In the genomic region with DNA sequence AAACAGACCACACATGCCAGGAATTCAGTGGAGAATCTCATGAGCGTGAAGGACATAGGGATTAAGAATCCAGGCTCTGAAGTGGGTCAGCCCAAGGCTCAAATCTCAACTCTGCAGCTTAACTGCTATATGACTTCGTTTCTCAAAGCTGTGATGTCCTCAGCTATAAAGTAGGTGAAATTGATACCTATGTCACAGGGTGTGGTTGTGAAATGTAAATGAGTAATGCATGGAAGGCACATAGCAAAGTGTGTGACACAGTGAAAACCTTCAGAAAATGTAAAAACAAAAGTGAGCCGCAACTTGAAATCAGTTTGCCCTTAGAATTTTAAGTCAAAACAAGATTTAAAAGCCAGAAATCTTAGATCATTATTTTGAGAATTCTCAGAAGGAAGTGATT, we compare ENCODE assay signal across 19 cellular contexts.
A peak's percentile ranks its signal among the peaks of the same experiment; 100 is the strongest.
DNase-seq lines count a peak whose midpoint lies in the region; FAIRE-seq and TF ChIP-seq lines count a peak whose summit lies in the region.
"Had no signal": no experiment of that assay in that cellular context is flagged by ENCODE, and none has a peak within 500 bp of the region (broad histone marks: within the 10 kb centered on the region; RNA-seq: fewer than 3 reads in every experiment).

No MANE protein-coding gene starts in this region.

- H3K4me3 ChIP-seq in PC-9 (no peak overlapping the region), epithelial cell of esophagus (ENCODE audit: low read length) (no peak overlapping the region), trophoblast cell (ENCODE audit: low read depth, low read length) (no peak overlapping the region), esophagus muscularis mucosa (no peak overlapping the region), mesenchymal stem cell (ENCODE audit: insufficient read depth in 1 of 2, low read depth in 1 of 2, low read length in 2 of 2) (no peak overlapping the region)
- H3K4me3 ChIP-seq: SJSA1 had no signal

- CTCF ChIA-PET in PC-9 (lab: Charles Lee) = no interaction called here

- no peak for TF ChIP-seq EP300 in esophagus muscularis mucosa (IDR thresholded peaks at IDR 0.05)

- intact Hi-C loops in PC-9 (cut with micrococcal nuclease; ENCODE audit: unreplicated experiment) (no loop called here), esophagus muscularis mucosa (cut with DNase I) (no loop called here)

- H3K4me2 ChIP-seq in PC-9 (peak overlapping the region; percentile 14; the same call in 1 of the 2 replicates), trophoblast cell (ENCODE audit: low read length) (no peak overlapping the region), mesenchymal stem cell (ENCODE audit: low read length, poor library complexity, severe bottlenecking) (no peak overlapping the region)

- H3K18ac ChIP-seq in trophoblast cell (ENCODE audit: low read length) = no peak overlapping the region
- H3K18ac ChIP-seq in mesenchymal stem cell (ENCODE audit: low read depth in 1 of 2, low read length in 2 of 2) = no peak overlapping the region

- no peaks in the 10 kb centered on the region for H3F3A ChIP-seq in PC-9 (ENCODE audit: insufficient read depth, low read depth)

- H3K36me3 ChIP-seq in PC-9 (ENCODE audit: low read depth) (no peaks in the 10 kb centered on the region), trophoblast cell (ENCODE audit: control insufficient read depth in 1 of 2, insufficient read depth in 2 of 2, low read length in 2 of 2) (no peaks in the 10 kb centered on the region), esophagus muscularis mucosa (no peaks in the 10 kb centered on the region), mesenchymal stem cell (ENCODE audit: control insufficient read depth in 1 of 2, insufficient read depth in 2 of 2, low read depth in 1 of 2, low read length in 2 of 2) (no peaks in the 10 kb centered on the region)
- H3K36me3 ChIP-seq: SJSA1 had no signal

- TF ChIP-seq POLR2A in H54 (IDR thresholded peaks at IDR 0.05; ENCODE audit: low read depth, low read length) (no peak), esophagus muscularis mucosa (IDR thresholded peaks at IDR 0.05; ENCODE audit: low read depth) (no peak)

- H2BK120ac ChIP-seq in trophoblast cell (ENCODE audit: insufficient read depth, low read length, poor library complexity) (no peak overlapping the region), mesenchymal stem cell (ENCODE audit: low read depth, low read length) (no peak overlapping the region)

- H3K14ac ChIP-seq in trophoblast cell (ENCODE audit: low read length) (no peak overlapping the region), mesenchymal stem cell (ENCODE audit: low read length in 2 of 2) (no peak overlapping the region)

- no peak for DNase-seq in H54 (ENCODE audit: insufficient read length, low spot score)
- DNase-seq in PC-9 = peak in 1 of 2 experiments; percentile 51
- peak; percentile 72 for DNase-seq in epithelial cell of esophagus (ENCODE audit: low read depth)
- peak; percentile 3 to 46 for DNase-seq in trophoblast cell
- DNase-seq in activated CD8-positive, alpha-beta memory T cell treated with anti-CD3 and anti-CD28 coated beads for 24 hours = no peak
- no peak for DNase-seq in esophagus muscularis mucosa (ENCODE audit: extremely low spot score)
- DNase-seq in mesenchymal stem cell = no peak
- DNase-seq: C1 segment of cervical spinal cord; DND-41; H7; MV-4-11; NCI-H1417; NCI-H1930; NCI-H69; NK-92 treated with Interleukin-12 subunit alpha and Interleukin-12 subunit beta, amount 100 ng/mL, for 24 hours; RPMI8226 had no signal

- POLR2A ChIA-PET in PC-9 (lab: Charles Lee; ENCODE audit: unreplicated experiment) = no interaction called here

- H2BK5ac ChIP-seq in trophoblast cell (ENCODE audit: low read depth, low read length, poor library complexity) (no peak overlapping the region), mesenchymal stem cell (ENCODE audit: low read depth, low read length, poor library complexity, severe bottlenecking) (no peak overlapping the region)

- no peak for TF ChIP-seq CTCF in PC-9 (conservative IDR thresholded peaks at IDR 0.05)
- no peak for TF ChIP-seq CTCF in epithelial cell of esophagus (IDR thresholded peaks at IDR 0.05; ENCODE audit: insufficient read depth, low read depth, low read length, missing control alignments)
- no peak for TF ChIP-seq CTCF in esophagus muscularis mucosa (IDR thresholded peaks at IDR 0.05)

- H4K8ac ChIP-seq in trophoblast cell (ENCODE audit: low read depth, low read length) (no peak overlapping the region), mesenchymal stem cell (ENCODE audit: low read length) (no peak overlapping the region)

- no CpG with 5 or more reads among the region's 3 CpGs for WGBS in trophoblast cell (ENCODE audit: extremely low coverage, insufficient coverage, insufficient read length)
- 87% methylated on average over 3 of the region's 3 CpGs for WGBS in esophagus muscularis mucosa
- WGBS in mesenchymal stem cell = 71% methylated on average over 2 of the region's 3 CpGs

- H3K9me3 ChIP-seq in PC-9 (ENCODE audit: insufficient read depth, low read depth) (no peaks in the 10 kb centered on the region), trophoblast cell (ENCODE audit: insufficient read depth, low read depth, low read length) (no peaks in the 10 kb centered on the region), esophagus muscularis mucosa (no peaks in the 10 kb centered on the region), mesenchymal stem cell (ENCODE audit: control insufficient read depth, low read length) (peaks cover 8% of the 10 kb centered on the region)
- H3K9me3 ChIP-seq: SJSA1 had no signal

- no peak overlapping the region for H4K91ac ChIP-seq in trophoblast cell (ENCODE audit: low read depth, low read length)
- H4K91ac ChIP-seq in mesenchymal stem cell (ENCODE audit: low read length) = no peak overlapping the region

- H4K12ac ChIP-seq in trophoblast cell (ENCODE audit: low read depth, low read length) = no peak overlapping the region

- H3K79me2 ChIP-seq in PC-9 (ENCODE audit: low read depth) = no peaks in the 10 kb centered on the region
- no peaks in the 10 kb centered on the region for H3K79me2 ChIP-seq in trophoblast cell (ENCODE audit: control insufficient read depth, insufficient read depth, low read length, poor library complexity)

- no peak overlapping the region for H3K23ac ChIP-seq in trophoblast cell (ENCODE audit: low read length)
- H3K23ac ChIP-seq in mesenchymal stem cell (ENCODE audit: low read length in 2 of 2) = no peak overlapping the region

- H4K20me1 ChIP-seq in PC-9 (ENCODE audit: insufficient read depth) = no peaks in the 10 kb centered on the region

- H3K4ac ChIP-seq in trophoblast cell (ENCODE audit: low read depth, low read length) (no peak overlapping the region), mesenchymal stem cell (ENCODE audit: low read depth in 1 of 2, low read length in 2 of 2) (no peak overlapping the region)

- peak; percentile 88 for FAIRE-seq in H54 (lab: Jason Lieb, UNC)
- FAIRE-seq: GM12892, HTR-8/SVneo had no signal

- H3K79me1 ChIP-seq in trophoblast cell (ENCODE audit: low read length) (no peaks in the 10 kb centered on the region), mesenchymal stem cell (replicated peaks; ENCODE audit: low read length, poor library complexity, severe bottlenecking) (no peaks in the 10 kb centered on the region)

- no peak overlapping the region; the same call in 1 of the 2 replicates for H2AFZ ChIP-seq in PC-9
- no peak overlapping the region for H2AFZ ChIP-seq in trophoblast cell (ENCODE audit: insufficient read depth, low read length, poor library complexity)
- H2AFZ ChIP-seq in mesenchymal stem cell (ENCODE audit: low read depth, low read length) = no peak overlapping the region

- no peaks in the 10 kb centered on the region for H3K27me3 ChIP-seq in PC-9 (ENCODE audit: insufficient read depth, low read depth)
- H3K27me3 ChIP-seq in trophoblast cell (ENCODE audit: insufficient read depth, low read length) = no peaks in the 10 kb centered on the region
- no peaks in the 10 kb centered on the region for H3K27me3 ChIP-seq in esophagus muscularis mucosa
- no peaks in the 10 kb centered on the region for H3K27me3 ChIP-seq in mesenchymal stem cell (ENCODE audit: control insufficient read depth in 1 of 2, insufficient read depth in 1 of 2, low read length in 2 of 2)
- H3K27me3 ChIP-seq: SJSA1 had no signal

- H3K4me1 ChIP-seq in PC-9 (replicated peaks; ENCODE audit: insufficient read depth) (0 out of 2 replicates have a peak, but pooled peaks cover 4% of the 10 kb centered on the region), trophoblast cell (ENCODE audit: control insufficient read depth in 1 of 2, insufficient read depth in 2 of 2, low read length in 2 of 2) (no peaks in the 10 kb centered on the region), esophagus muscularis mucosa (no peaks in the 10 kb centered on the region), mesenchymal stem cell (ENCODE audit: control insufficient read depth, insufficient read depth, low read depth, low read length) (no peaks in the 10 kb centered on the region)
- H3K4me1 ChIP-seq: SJSA1 had no signal

- H3K9ac ChIP-seq in trophoblast cell (ENCODE audit: low read length) (no peak overlapping the region), mesenchymal stem cell (ENCODE audit: low read length) (no peak overlapping the region)

- no TSS peak for BruUV-seq in PC-9 (replicated peaks; lab: Mats Ljungman, UMichigan)

- H2BK15ac ChIP-seq in mesenchymal stem cell (ENCODE audit: low read depth, poor library complexity, severe bottlenecking) = no peak overlapping the region

- H2AK5ac ChIP-seq in trophoblast cell (ENCODE audit: low read length) (no peak overlapping the region), mesenchymal stem cell (ENCODE audit: low read length, severe bottlenecking) (no peak overlapping the region)

- no peak overlapping the region for H2BK12ac ChIP-seq in trophoblast cell (ENCODE audit: low read length)
- H2BK12ac ChIP-seq in mesenchymal stem cell (ENCODE audit: low read length in 2 of 2) = no peak overlapping the region

- H3K27ac ChIP-seq in PC-9 (no peak overlapping the region), trophoblast cell (ENCODE audit: low read depth, low read length) (no peak overlapping the region), esophagus muscularis mucosa (replicated peaks in 1 of 4) (no peak overlapping the region), mesenchymal stem cell (ENCODE audit: low read length, poor library complexity, severe bottlenecking) (no peak overlapping the region)
- H3K27ac ChIP-seq: SJSA1 had no signal

- no peaks in the 10 kb centered on the region for H3K9me2 ChIP-seq in PC-9 (ENCODE audit: insufficient read depth)

Comparison
In these comparisons a context has a peak if more than half of its experiments do, and no peak if none do; other contexts are left out.
1. DNase-seq: peak in epithelial cell of esophagus (single experiment) and trophoblast cell (2 of 2); none in H54 (single experiment), activated CD8-positive, alpha-beta memory T cell treated with anti-CD3 and anti-CD28 coated beads for 24 hours (single experiment), esophagus muscularis mucosa (single experiment) and mesenchymal stem cell (single experiment).